1 cellular context compared by ENCODE assay signal in the genomic region with DNA sequence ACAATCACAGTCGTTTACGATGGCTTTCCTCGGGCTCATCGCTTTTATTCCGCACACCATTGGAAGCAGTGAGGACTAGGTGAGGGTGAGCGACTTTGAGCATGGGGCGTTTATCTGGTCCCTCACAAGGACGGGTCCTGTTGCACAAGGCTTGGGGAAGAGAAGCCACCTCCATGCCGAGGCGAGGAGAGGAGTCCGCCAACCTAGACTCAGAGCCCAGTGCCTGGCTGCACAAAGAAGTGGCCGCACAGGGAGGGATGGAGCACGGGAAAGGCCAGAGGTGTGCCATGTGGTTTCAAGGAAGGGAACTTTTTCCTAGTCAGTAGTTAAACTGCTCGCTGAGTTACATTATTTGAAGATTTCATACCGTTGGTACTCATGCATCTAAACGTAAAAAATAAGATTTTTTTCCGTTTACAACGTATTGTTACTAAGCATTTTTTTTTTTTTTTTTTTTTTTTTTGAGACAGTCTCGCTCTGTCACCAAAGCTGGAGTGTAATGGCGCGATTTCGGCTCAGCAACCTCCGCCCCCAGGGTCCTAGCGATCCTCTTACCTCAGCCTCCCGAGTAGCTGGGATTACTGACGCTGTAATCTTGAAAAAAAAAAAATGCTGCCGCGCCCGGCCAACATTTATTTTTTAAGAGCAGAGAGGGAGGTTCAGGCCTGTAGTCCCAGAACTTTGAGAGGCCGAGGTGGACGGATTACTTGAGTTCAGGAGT.
TF ChIP-seq lines count a peak whose summit lies in the region.

No MANE protein-coding gene starts in this region.

TF ChIP-seq in H1, 55 proteins besides CTCF, POLR2A, EP300 and RAD21:
- TF ChIP-seq E2F6 (IDR thresholded peaks at IDR 0.05) (peak; percentile 58; the same call in 1 of the 2 replicates), FOSL1 (IDR thresholded peaks at IDR 0.05; ENCODE audit: insufficient read depth, low read depth, low read length) (peak; percentile 25; the same call in 1 of the 2 replicates), NRF1 (IDR thresholded peaks at IDR 0.05; ENCODE audit: low read depth, low read length) (no peak), CEBPB (IDR thresholded peaks at IDR 0.05; ENCODE audit: low read depth, low read length) (no peak), KDM4A (IDR thresholded peaks at IDR 0.05; ENCODE audit: low read depth, low read length, severe bottlenecking) (peak; percentile 80), POLR2AphosphoS5 (IDR thresholded peaks at IDR 0.05; ENCODE audit: low read depth, low read length) (peak; percentile 81), SIN3A (conservative IDR thresholded peaks at IDR 0.05 in 1 of 2, IDR thresholded peaks at IDR 0.05 in 1 of 2; ENCODE audit: low read depth in 1 of 2, low read length in 2 of 2) (0 out of 4 replicates have a peak, but pooled peaks have one; percentile 32 to 56), RNF2 (IDR thresholded peaks at IDR 0.05; ENCODE audit: borderline replicate concordance, low read depth, low read length, missing control alignments, poor library complexity, severe bottlenecking) (peak; percentile 46), TAF1 (IDR thresholded peaks at IDR 0.05; ENCODE audit: low read depth, low read length) (peak; percentile 74), TBP (IDR thresholded peaks at IDR 0.05; ENCODE audit: low read depth, low read length) (peak; percentile 26; the same call in 1 of the 2 replicates), SUZ12 (IDR thresholded peaks at IDR 0.05; ENCODE audit: low read length) (no peak), ASH2L (IDR thresholded peaks at IDR 0.05; ENCODE audit: low read length) (peak; percentile 85)
- TF ChIP-seq, protein P1, sequence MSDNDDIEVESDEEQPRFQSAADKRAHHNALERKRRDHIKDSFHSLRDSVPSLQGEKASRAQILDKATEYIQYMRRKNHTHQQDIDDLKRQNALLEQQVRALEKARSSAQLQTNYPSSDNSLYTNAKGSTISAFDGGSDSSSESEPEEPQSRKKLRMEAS (IDR thresholded peaks at IDR 0.05), result peak; percentile 93
